23 cellular contexts compared by ENCODE assay signal in the genomic region with DNA sequence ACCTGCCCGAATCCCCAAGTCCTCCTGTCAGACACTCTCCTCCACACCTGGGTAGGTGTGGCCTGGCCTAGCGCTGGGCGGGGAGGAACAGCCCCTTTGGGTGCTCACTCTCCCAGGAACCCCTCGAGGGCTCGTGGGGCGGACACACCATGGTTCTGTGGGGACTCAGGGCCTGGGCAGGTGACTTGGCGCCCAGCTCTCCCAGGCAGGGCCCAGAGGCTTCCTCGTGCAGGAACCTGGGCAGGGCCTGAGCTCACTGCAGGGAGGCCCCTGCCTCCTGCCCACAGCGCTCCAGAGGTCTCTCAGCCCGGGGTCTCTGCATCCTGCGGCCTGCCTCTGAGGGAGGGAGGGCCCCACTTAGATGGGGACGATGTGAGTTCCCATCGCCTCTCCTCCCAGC. TPM values are rescaled to one million over a fixed set of nuclear protein-coding genes. Genes with fewer than 3 reads are reported as not detected.
DNase-seq lines count a peak whose midpoint lies in the region; ATAC-seq lines count a peak whose summit lies in the region.
"Had no signal": no experiment of that assay in that cellular context is flagged by ENCODE, and none has a peak within 500 bp of the region (broad histone marks: within the 10 kb centered on the region; RNA-seq: fewer than 3 reads in every experiment).

No MANE protein-coding gene starts in this region.

- H3K27ac Mint-ChIP-seq in stimulated activated naive CD8-positive, alpha-beta T cell treated with anti-CD3 and anti-CD28 coated beads, Interleukin-15, amount 100 ng/mL, for 72 hours: peak overlapping the region; percentile 27 to 54
- peak overlapping the region; percentile 52 for H3K27ac Mint-ChIP-seq in activated CD8-positive, alpha-beta T cell treated with anti-CD3 and anti-CD28 coated beads, Interleukin-2, amount 10 ng/mL, durations not matched to agents 7 days and 5 days
- H3K27ac Mint-ChIP-seq: nephron progenitor cell had no signal

- no peak overlapping the region for H3K4me3 Mint-ChIP-seq in stimulated activated naive CD8-positive, alpha-beta T cell treated with anti-CD3 and anti-CD28 coated beads, Interleukin-15, amount 100 ng/mL, for 72 hours
- no peak overlapping the region for H3K4me3 Mint-ChIP-seq in activated CD8-positive, alpha-beta T cell treated with anti-CD3 and anti-CD28 coated beads, Interleukin-2, amount 10 ng/mL, durations not matched to agents 7 days and 5 days
- H3K4me3 Mint-ChIP-seq: nephron progenitor cell had no signal

- peak overlapping the region; percentile 23 for H3K27ac ChIP-seq in muscle layer of duodenum (ENCODE audit: low read length)
- no peak overlapping the region for H3K27ac ChIP-seq in aorta (ENCODE audit: low read depth in 1 of 2, low read length in 2 of 2)
- H3K27ac ChIP-seq: pancreas, thyroid gland had no signal

- peaks cover 0 to 7% of the 10 kb centered on the region in 2 donors for H3K9me3 Mint-ChIP-seq in stimulated activated naive CD8-positive, alpha-beta T cell treated with anti-CD3 and anti-CD28 coated beads, Interleukin-15, amount 100 ng/mL, for 72 hours
- H3K9me3 Mint-ChIP-seq in activated CD8-positive, alpha-beta T cell treated with anti-CD3 and anti-CD28 coated beads, Interleukin-2, amount 10 ng/mL, durations not matched to agents 7 days and 5 days (ENCODE audit: insufficient read depth): no peaks in the 10 kb centered on the region
- H3K9me3 Mint-ChIP-seq: nephron progenitor cell had no signal

- no peaks in the 10 kb centered on the region for H3K27me3 Mint-ChIP-seq in stimulated activated naive CD8-positive, alpha-beta T cell treated with anti-CD3 and anti-CD28 coated beads, Interleukin-15, amount 100 ng/mL, for 72 hours
- no peaks in the 10 kb centered on the region for H3K27me3 Mint-ChIP-seq in activated CD8-positive, alpha-beta T cell treated with anti-CD3 and anti-CD28 coated beads, Interleukin-2, amount 10 ng/mL, durations not matched to agents 7 days and 5 days (ENCODE audit: low read depth)

- POLR2A ChIA-PET in activated CD8-positive, alpha-beta T cell treated with anti-CD3 and anti-CD28 coated beads, Interleukin-2, amount 10 ng/mL, durations not matched to agents 7 days and 5 days (lab: Charles Lee): interaction anchor here (1.2 to 17.3 kb wide), 5 partner anchors 10 to 32 kb away, joined by 3 to 647 read pairs (median 4); partner anchors contain the start of genes JUND and LSM4

- ATAC-seq in stimulated activated naive CD8-positive, alpha-beta T cell treated with anti-CD3 and anti-CD28 coated beads, Interleukin-15, amount 100 ng/mL, for 72 hours: no peak
- no peak for ATAC-seq in stimulated activated naive CD8-positive, alpha-beta T cell treated with anti-CD3 and anti-CD28 coated beads, Interleukin-15, Interleukin-2, amounts not matched to agents 100 U/mL and 50 U/mL, for 24 hours
- no peak for ATAC-seq in activated CD8-positive, alpha-beta T cell treated with anti-CD3 and anti-CD28 coated beads, Interleukin-2, amount 10 ng/mL, durations not matched to agents 7 days and 5 days
- ATAC-seq in aorta (ENCODE audit: low FRiP score): no peak
- ATAC-seq: Panc1, pancreas had no signal

- H3K27me3 ChIP-seq in muscle layer of duodenum (ENCODE audit: low read depth, low read length): no peaks in the 10 kb centered on the region
- H3K27me3 ChIP-seq in aorta (ENCODE audit: control insufficient read depth in 1 of 2, insufficient read depth in 2 of 2, low read length in 1 of 2): no peaks in the 10 kb centered on the region
- H3K27me3 ChIP-seq: BLaER1 treated with 17β-estradiol and CSF1 and Interleukin-3, amounts not matched to agents 10 nM and 100 nM; pancreas; thyroid gland had no signal

- peaks cover 72% of the 10 kb centered on the region for H3K36me3 Mint-ChIP-seq in activated CD8-positive, alpha-beta T cell treated with anti-CD3 and anti-CD28 coated beads, Interleukin-2, amount 10 ng/mL, durations not matched to agents 7 days and 5 days (ENCODE audit: low read depth)

- H3K4me3 ChIP-seq in muscle layer of duodenum (ENCODE audit: low read depth in 1 of 2, low read length in 2 of 2) (no peak overlapping the region), aorta (ENCODE audit: low read length in 2 of 2) (no peak overlapping the region)
- H3K4me3 ChIP-seq: BLaER1 treated with 17β-estradiol and CSF1 and Interleukin-3, amounts not matched to agents 10 nM and 100 nM; lung; mucosa of descending colon; pancreas; skin epidermis; thyroid gland had no signal

- H3K4me1 Mint-ChIP-seq in stimulated activated naive CD8-positive, alpha-beta T cell treated with anti-CD3 and anti-CD28 coated beads, Interleukin-15, amount 100 ng/mL, for 72 hours: peaks cover 79% of the 10 kb centered on the region
- H3K4me1 Mint-ChIP-seq in activated CD8-positive, alpha-beta T cell treated with anti-CD3 and anti-CD28 coated beads, Interleukin-2, amount 10 ng/mL, durations not matched to agents 7 days and 5 days (ENCODE audit: low read depth): peaks cover 57% of the 10 kb centered on the region

- DNase-seq in stimulated activated naive CD8-positive, alpha-beta T cell treated with anti-CD3 and anti-CD28 coated beads, Interleukin-15, amount 100 ng/mL, for 72 hours: no peak
- DNase-seq in stimulated activated naive CD8-positive, alpha-beta T cell treated with anti-CD3 and anti-CD28 coated beads, Interleukin-15, Interleukin-2, amounts not matched to agents 100 U/mL and 50 U/mL, for 24 hours: no peak
- no peak for DNase-seq in activated CD8-positive, alpha-beta T cell treated with anti-CD3 and anti-CD28 coated beads, Interleukin-2, amount 10 ng/mL, durations not matched to agents 7 days and 5 days
- DNase-seq in T-helper 1 cell (no peak), aorta (no peak), NCI-H226 (no peak)
- DNase-seq: activated T-cell treated with anti-CD3 and anti-CD28 coated beads, Interleukin-2, amount 50 U/mL, for 48 hours; amygdala; effector CD4-positive, alpha-beta T cell; hypothalamus; NCI-H1436; NCI-H2081; NCI-H526 treated with DMSO at 0.1 percent for 48 hours; nephron progenitor cell; pancreas; SHP77 treated with DMSO at 0.1 percent for 48 hours; thyroid gland had no signal

- CTCF ChIA-PET in activated CD8-positive, alpha-beta T cell treated with anti-CD3 and anti-CD28 coated beads, Interleukin-2, amount 10 ng/mL, durations not matched to agents 7 days and 5 days (lab: Charles Lee): interaction anchor here (1.3 to 13.8 kb wide), 2 partner anchors 11 to 33 kb away, joined by 4 to 464 read pairs; partner anchors contain the start of genes IQCN and JUND

- peaks cover 0 to 10% of the 10 kb centered on the region in 2 donors for H3K4me1 ChIP-seq in muscle layer of duodenum (ENCODE audit: control insufficient read depth in 1 of 2, insufficient read depth in 2 of 2, low read length in 2 of 2)
- H3K4me1 ChIP-seq in aorta (ENCODE audit: control insufficient read depth in 1 of 2, insufficient read depth in 2 of 2, low read length in 2 of 2): no peaks in the 10 kb centered on the region
- H3K4me1 ChIP-seq: pancreas had no signal

- peaks cover 5 to 40% of the 10 kb centered on the region in 2 donors for H3K36me3 ChIP-seq in muscle layer of duodenum (ENCODE audit: control insufficient read depth in 1 of 2, insufficient read depth in 2 of 2, low read length in 2 of 2)
- no peaks in the 10 kb centered on the region for H3K36me3 ChIP-seq in aorta (ENCODE audit: control insufficient read depth in 1 of 2, insufficient read depth in 2 of 2, low read length in 1 of 2)

- intact Hi-C loops in aorta (cut with DNase I): no loop called here

- WGBS in aorta, 2 donors: 92% methylated on average over 13 of the region's 13 CpGs

- no peaks in the 10 kb centered on the region for H3K9me3 ChIP-seq in muscle layer of duodenum (ENCODE audit: control insufficient read depth in 1 of 2, low read length in 2 of 2)
- no peaks in the 10 kb centered on the region for H3K9me3 ChIP-seq in aorta (ENCODE audit: control insufficient read depth, low read length)
- H3K9me3 ChIP-seq: BLaER1 treated with 17β-estradiol and CSF1 and Interleukin-3, amounts not matched to agents 10 nM and 100 nM; mucosa of descending colon; pancreas; thyroid gland had no signal

RNA-seq across cellular contexts. Expression of gene LSM4, which starts 11.9 kb away (rescaled TPM):
- total RNA-seq in activated CD8-positive, alpha-beta T cell treated with anti-CD3 and anti-CD28 coated beads, Interleukin-2, amount 10 ng/mL, durations not matched to agents 7 days and 5 days: 100 to 1,000 TPM; 199 to 215 TPM
- 10 to 100 TPM; 32.2 to 34.5 TPM for total RNA-seq in aorta
- polyA plus RNA-seq in aorta: 10 to 100 TPM; 58.6 to 91.8 TPM

RNA-seq across cellular contexts. Expression of gene PGPEP1, which starts 29.4 kb away (rescaled TPM):
- 10 to 100 TPM; 30.1 to 34.5 TPM for total RNA-seq in activated CD8-positive, alpha-beta T cell treated with anti-CD3 and anti-CD28 coated beads, Interleukin-2, amount 10 ng/mL, durations not matched to agents 7 days and 5 days
- 10 to 100 TPM; 41.5 to 46.9 TPM for total RNA-seq in aorta
- 10 to 100 TPM; 19.2 to 25.3 TPM for polyA plus RNA-seq in aorta

RNA-seq across cellular contexts. Expression of gene JUND, which starts 29.5 kb away (rescaled TPM):
- total RNA-seq in activated CD8-positive, alpha-beta T cell treated with anti-CD3 and anti-CD28 coated beads, Interleukin-2, amount 10 ng/mL, durations not matched to agents 7 days and 5 days: 100 to 1,000 TPM; 462 to 469 TPM
- total RNA-seq in aorta: 100 to 1,000 TPM; 214 to 492 TPM
- 100 to 1,000 TPM in 1 of 2 donors, 10 to 100 TPM in 1; 62.6 to 161 TPM for polyA plus RNA-seq in aorta

RNA-seq across cellular contexts. Expression of gene IQCN, which starts 36.7 kb away (rescaled TPM):
- 1 to 10 TPM; 3.7 to 4.2 TPM for total RNA-seq in activated CD8-positive, alpha-beta T cell treated with anti-CD3 and anti-CD28 coated beads, Interleukin-2, amount 10 ng/mL, durations not matched to agents 7 days and 5 days
- total RNA-seq in aorta: 10 to 100 TPM in 1 of 2 donors, 1 to 10 TPM in 1; 8.1 to 12.2 TPM
- 10 to 100 TPM in 1 of 2 donors, 1 to 10 TPM in 1; 4.5 to 20.7 TPM for polyA plus RNA-seq in aorta

Comparison
In these comparisons a context has a peak if more than half of its experiments do, and no peak if none do; other contexts are left out.
1. RNA of gene LSM4, which starts 11.9 kb away (total RNA-seq): 199 to 215 TPM in activated CD8-positive, alpha-beta T cell treated with anti-CD3 and anti-CD28 coated beads, Interleukin-2, amount 10 ng/mL, durations not matched to agents 7 days and 5 days; 32.2 to 34.5 TPM in aorta; every median in the first group is over 4 times any median in the second.